ENCODE assay signal across 8 cellular contexts in the genomic region with DNA sequence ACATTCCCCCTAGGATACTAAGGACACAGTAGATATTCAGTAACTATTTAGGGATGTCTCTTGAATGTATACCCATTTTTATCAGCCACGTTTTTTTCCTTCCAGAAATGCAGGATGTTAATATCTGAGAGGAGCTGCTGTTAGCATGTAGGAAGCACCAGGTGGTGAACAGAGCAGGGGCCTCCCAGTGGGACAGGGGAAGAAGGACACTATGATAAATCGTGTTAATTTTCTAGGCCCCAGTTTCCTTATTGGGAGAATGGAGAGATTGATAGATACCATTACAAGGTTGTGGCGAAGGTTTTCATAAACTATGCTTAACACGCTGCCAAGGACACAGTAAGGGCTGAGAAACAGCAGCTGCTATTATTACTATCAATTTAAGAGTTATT. TPM values are rescaled to one million over a fixed set of nuclear protein-coding genes. Genes with fewer than 3 reads are reported as not detected.
DNase-seq lines count a peak whose midpoint lies in the region; ATAC-seq and TF ChIP-seq lines count a peak whose summit lies in the region.

No MANE protein-coding gene starts in this region.

- no peaks in the 10 kb centered on the region for H3K9me3 Mint-ChIP-seq in WTC11

- no peaks in the 10 kb centered on the region for H3K9me3 ChIP-seq in HAP-1

- H3K36me3 Mint-ChIP-seq in WTC11, result no peaks in the 10 kb centered on the region

- H3K4me3 ChIP-seq in HAP-1, result peak overlapping the region; percentile 71
- H3K4me3 ChIP-seq in skin epidermis, result peak overlapping the region; percentile 45 to 75 (median 53)

- POLR2A ChIA-PET in WTC11 (lab: Charles Lee), result interaction anchor here (0.5 kb wide), 1 partner anchor 60 kb away, joined by 3 read pairs; no protein-coding TSS in a partner anchor

- H3K36me3 ChIP-seq in HAP-1 (replicated peaks), result no peaks in the 10 kb centered on the region

- H3K27ac Mint-ChIP-seq in WTC11, result no peak overlapping the region

- CTCF ChIA-PET in WTC11 (lab: Charles Lee), result interaction anchor here (0.8 to 1.3 kb wide), 6 partner anchors 17 to 473 kb away, joined by 3 to 6 read pairs (median 4); a partner anchor contains a TSS

- no peak for DNase-seq in HAP-1 (ENCODE audit: low spot score in 2 of 2)
- no peak for DNase-seq in WTC11 (ENCODE audit: low spot score)
- no peak for DNase-seq in left ventricle myocardium superior
- no peak for DNase-seq in omental fat pad (ENCODE audit: low spot score)
- DNase-seq in NCI-H128 (lab: John Stamatoyannopoulos, UW; ENCODE audit: unreplicated experiment), result no peak

- intact Hi-C loops in left ventricle myocardium superior (cut with micrococcal nuclease), result no loop called here

- no peaks in the 10 kb centered on the region; the same call in 1 of the 2 replicates for H3K4me1 ChIP-seq in HAP-1

- H3K27ac ChIP-seq in skin epidermis, result peak overlapping the region in 8 of 21 experiments; percentile 27 to 82 (median 52)

- H3K27me3 ChIP-seq in HAP-1 (ENCODE audit: low read depth), result no peaks in the 10 kb centered on the region; the same call in 1 of the 2 replicates

- H3K27me3 Mint-ChIP-seq in WTC11 (ENCODE audit: low read depth), result peaks cover 21% of the 10 kb centered on the region; the same call in 1 of the 2 replicates

- peaks cover 7% of the 10 kb centered on the region for H3K4me1 Mint-ChIP-seq in WTC11

- in situ Hi-C loops in HAP-1 (cut with MboI; ENCODE audit: low sequenced_read_pairs), result no loop called here

- H3K4me3 Mint-ChIP-seq in WTC11, result peak overlapping the region; percentile 93

- ATAC-seq in WTC11 (peak; percentile 7; the same call in 1 of the 2 replicates), left ventricle myocardium superior (peak; percentile 5), omental fat pad (ENCODE audit: low FRiP score) (no peak), HG03460 (IDR thresholded peaks at IDR 0.05; ENCODE audit: unreplicated experiment) (no peak), HG03354 (IDR thresholded peaks at IDR 0.05; ENCODE audit: poor library complexity, severe bottlenecking, unreplicated experiment) (no peak)

- TF ChIP-seq CTCF in WTC11 (IDR thresholded peaks at IDR 0.05), result no peak
- no peak for TF ChIP-seq CTCF in omental fat pad (IDR thresholded peaks at IDR 0.05)

TF ChIP-seq in WTC11, 78 proteins besides CTCF, POLR2A, EP300 and RAD21:
- TF ChIP-seq SMAD3 (CRISPR knock-in tag; IDR thresholded peaks at IDR 0.05; ENCODE audit: borderline replicate concordance), result no peak
- TF ChIP-seq JAZF1 (CRISPR knock-in tag; IDR thresholded peaks at IDR 0.05), result no peak
- TF ChIP-seq NR2C2 (CRISPR knock-in tag; IDR thresholded peaks at IDR 0.05), result no peak
- TF ChIP-seq, protein P1, sequence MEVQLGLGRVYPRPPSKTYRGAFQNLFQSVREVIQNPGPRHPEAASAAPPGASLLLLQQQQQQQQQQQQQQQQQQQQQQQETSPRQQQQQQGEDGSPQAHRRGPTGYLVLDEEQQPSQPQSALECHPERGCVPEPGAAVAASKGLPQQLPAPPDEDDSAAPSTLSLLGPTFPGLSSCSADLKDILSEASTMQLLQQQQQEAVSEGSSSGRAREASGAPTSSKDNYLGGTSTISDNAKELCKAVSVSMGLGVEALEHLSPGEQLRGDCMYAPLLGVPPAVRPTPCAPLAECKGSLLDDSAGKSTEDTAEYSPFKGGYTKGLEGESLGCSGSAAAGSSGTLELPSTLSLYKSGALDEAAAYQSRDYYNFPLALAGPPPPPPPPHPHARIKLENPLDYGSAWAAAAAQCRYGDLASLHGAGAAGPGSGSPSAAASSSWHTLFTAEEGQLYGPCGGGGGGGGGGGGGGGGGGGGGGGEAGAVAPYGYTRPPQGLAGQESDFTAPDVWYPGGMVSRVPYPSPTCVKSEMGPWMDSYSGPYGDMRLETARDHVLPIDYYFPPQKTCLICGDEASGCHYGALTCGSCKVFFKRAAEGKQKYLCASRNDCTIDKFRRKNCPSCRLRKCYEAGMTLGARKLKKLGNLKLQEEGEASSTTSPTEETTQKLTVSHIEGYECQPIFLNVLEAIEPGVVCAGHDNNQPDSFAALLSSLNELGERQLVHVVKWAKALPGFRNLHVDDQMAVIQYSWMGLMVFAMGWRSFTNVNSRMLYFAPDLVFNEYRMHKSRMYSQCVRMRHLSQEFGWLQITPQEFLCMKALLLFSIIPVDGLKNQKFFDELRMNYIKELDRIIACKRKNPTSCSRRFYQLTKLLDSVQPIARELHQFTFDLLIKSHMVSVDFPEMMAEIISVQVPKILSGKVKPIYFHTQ (CRISPR knock-in tag; IDR thresholded peaks at IDR 0.05), result no peak
- no peak for TF ChIP-seq MYBL2 (CRISPR knock-in tag; IDR thresholded peaks at IDR 0.05)

RNA-seq across cellular contexts. Expression of a gene that starts 45.4 kb away (rescaled TPM):
- total RNA-seq in WTC11 (2021) (not detected in 3 replicates), left ventricle myocardium superior (not detected), omental fat pad (not detected)

RNA-seq across cellular contexts. Expression of a gene that starts 51.5 kb away (rescaled TPM):
- total RNA-seq in WTC11 (2021) (113 to 118 TPM (median 114 TPM) in 3 replicates), left ventricle myocardium superior (35.5 TPM), omental fat pad (10 to 100 TPM; 34.4 to 48.8 (median 37.8) TPM)

Comparison
In these comparisons a context has a peak if more than half of its experiments do, and no peak if none do; other contexts are left out.
1. ATAC-seq: peak in WTC11 (single experiment) and left ventricle myocardium superior (single experiment); none in omental fat pad (single experiment), HG03460 (single experiment) and HG03354 (single experiment).